8 cellular contexts compared by ENCODE assay signal in genomic region chr7:54663603-54664234, GRCh38.
DNase-seq lines count a peak whose midpoint lies in the region; ATAC-seq lines count a peak whose summit lies in the region.

No MANE protein-coding gene starts in this region.

- peaks cover 26% of the 10 kb centered on the region for H3K27me3 ChIP-seq in NT2/D1 (ENCODE audit: insufficient read depth, insufficient read length)

- H3K4me1 ChIP-seq in NT2/D1 (ENCODE audit: insufficient read depth, insufficient read length): peaks cover 7% of the 10 kb centered on the region

- H3K9ac ChIP-seq in NT2/D1 (ENCODE audit: insufficient read length, low read depth): peak overlapping the region; percentile 88

- peaks cover 7% of the 10 kb centered on the region; the same call in 1 of the 2 replicates for H3K9me3 ChIP-seq in NT2/D1 (ENCODE audit: insufficient read depth, low read length)

- H3K4me3 ChIP-seq in NT2/D1 (ENCODE audit: insufficient read length, low read depth): peak overlapping the region; percentile 70
- peak overlapping the region; percentile 48 for H3K4me3 ChIP-seq in iPS-11a (ENCODE audit: low read depth, low read length)

- H3K9me3 Mint-ChIP-seq in stimulated activated naive B cell treated with anti-CD40 and anti-IgM and Interleukin-4, amounts not matched to agents 10 μg/mL and 1 μg/mL and 100 μg/mL, for 72 hours: peaks cover 1 to 3% of the 10 kb centered on the region in 2 donors

- peaks cover 34 to 37% of the 10 kb centered on the region in 2 donors for H3K27me3 Mint-ChIP-seq in stimulated activated naive B cell treated with anti-CD40 and anti-IgM and Interleukin-4, amounts not matched to agents 10 μg/mL and 1 μg/mL and 100 μg/mL, for 72 hours

- peak; percentile 41 to 44 for ATAC-seq in stimulated activated naive B cell treated with anti-CD40 and anti-IgM and Interleukin-4, amounts not matched to agents 10 μg/mL and 1 μg/mL and 100 μg/mL, for 72 hours (replicated peaks)
- ATAC-seq in HG03045 (IDR thresholded peaks at IDR 0.05; ENCODE audit: unreplicated experiment): no peak

- no peaks in the 10 kb centered on the region for H3K36me3 ChIP-seq in NT2/D1 (ENCODE audit: insufficient read depth, insufficient read length, low read length)

- no peak overlapping the region for H3K27ac Mint-ChIP-seq in stimulated activated naive B cell treated with anti-CD40 and anti-IgM and Interleukin-4, amounts not matched to agents 10 μg/mL and 1 μg/mL and 100 μg/mL, for 72 hours

- H3K36me3 Mint-ChIP-seq in stimulated activated naive B cell treated with anti-CD40 and anti-IgM and Interleukin-4, amounts not matched to agents 10 μg/mL and 1 μg/mL and 100 μg/mL, for 72 hours: no peaks in the 10 kb centered on the region

- H3K4me3 Mint-ChIP-seq in stimulated activated naive B cell treated with anti-CD40 and anti-IgM and Interleukin-4, amounts not matched to agents 10 μg/mL and 1 μg/mL and 100 μg/mL, for 72 hours: peak overlapping the region; percentile 62 to 74

- DNase-seq in DMS79 treated with DMSO at 0.1 percent for 48 hours (lab: John Stamatoyannopoulos, UW): peak; percentile 52
- DNase-seq in DMS79 (lab: John Stamatoyannopoulos, UW): no peak
- no peak for DNase-seq in NT2/D1 (ENCODE audit: low read depth, low spot score)
- DNase-seq in stimulated activated naive B cell treated with anti-CD40 and anti-IgM and Interleukin-4, amounts not matched to agents 10 μg/mL and 1 μg/mL and 100 μg/mL, for 72 hours: no peak
- DNase-seq in midbrain (lab: John Stamatoyannopoulos, UW): no peak
- DNase-seq in NCI-H1694 treated with DMSO at 0.1 percent for 48 hours (lab: John Stamatoyannopoulos, UW): no peak

- H3K4me1 Mint-ChIP-seq in stimulated activated naive B cell treated with anti-CD40 and anti-IgM and Interleukin-4, amounts not matched to agents 10 μg/mL and 1 μg/mL and 100 μg/mL, for 72 hours: peaks cover 12 to 15% of the 10 kb centered on the region in 2 donors
